ENCODE assay signal across 1 cellular context in genomic region chr1:26614655-26615411, GRCh38.
A peak's percentile ranks its signal among the peaks of the same experiment; 100 is the strongest.
TF ChIP-seq lines count a peak whose summit lies in the region.

No MANE protein-coding gene starts in this region.

TF ChIP-seq in K562, 482 proteins besides CTCF, POLR2A, EP300 and RAD21 (continued from another document):
- TF ChIP-seq, protein P1, sequence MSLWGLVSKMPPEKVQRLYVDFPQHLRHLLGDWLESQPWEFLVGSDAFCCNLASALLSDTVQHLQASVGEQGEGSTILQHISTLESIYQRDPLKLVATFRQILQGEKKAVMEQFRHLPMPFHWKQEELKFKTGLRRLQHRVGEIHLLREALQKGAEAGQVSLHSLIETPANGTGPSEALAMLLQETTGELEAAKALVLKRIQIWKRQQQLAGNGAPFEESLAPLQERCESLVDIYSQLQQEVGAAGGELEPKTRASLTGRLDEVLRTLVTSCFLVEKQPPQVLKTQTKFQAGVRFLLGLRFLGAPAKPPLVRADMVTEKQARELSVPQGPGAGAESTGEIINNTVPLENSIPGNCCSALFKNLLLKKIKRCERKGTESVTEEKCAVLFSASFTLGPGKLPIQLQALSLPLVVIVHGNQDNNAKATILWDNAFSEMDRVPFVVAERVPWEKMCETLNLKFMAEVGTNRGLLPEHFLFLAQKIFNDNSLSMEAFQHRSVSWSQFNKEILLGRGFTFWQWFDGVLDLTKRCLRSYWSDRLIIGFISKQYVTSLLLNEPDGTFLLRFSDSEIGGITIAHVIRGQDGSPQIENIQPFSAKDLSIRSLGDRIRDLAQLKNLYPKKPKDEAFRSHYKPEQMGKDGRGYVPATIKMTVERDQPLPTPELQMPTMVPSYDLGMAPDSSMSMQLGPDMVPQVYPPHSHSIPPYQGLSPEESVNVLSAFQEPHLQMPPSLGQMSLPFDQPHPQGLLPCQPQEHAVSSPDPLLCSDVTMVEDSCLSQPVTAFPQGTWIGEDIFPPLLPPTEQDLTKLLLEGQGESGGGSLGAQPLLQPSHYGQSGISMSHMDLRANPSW (CRISPR knock-in tag; IDR thresholded peaks at IDR 0.05): no peak
- TF ChIP-seq ZNF696 (CRISPR knock-in tag; conservative IDR thresholded peaks at IDR 0.05) (no peak), ADNP (tag; IDR thresholded peaks at IDR 0.05) (peak; percentile 91), ZFPM2 (CRISPR knock-in tag; IDR thresholded peaks at IDR 0.05) (no peak), PHF21A (IDR thresholded peaks at IDR 0.05; ENCODE audit: borderline replicate concordance, low read depth) (no peak), DNMT1 (IDR thresholded peaks at IDR 0.05) (no peak), RCOR1 (IDR thresholded peaks at IDR 0.05; ENCODE audit: borderline replicate concordance in 1 of 2, low read depth in 2 of 2, low read length in 2 of 2) (peak in 1 of 2 experiments; percentile 40; a peak in 1 of 4 replicates), ZNF316 (IDR thresholded peaks at IDR 0.05) (peak; percentile 9; the same call in 1 of the 2 replicates), NCOA4 (IDR thresholded peaks at IDR 0.05; ENCODE audit: partially characterized antibody) (no peak), BCOR (IDR thresholded peaks at IDR 0.05) (peak; percentile 97), FOXM1 (IDR thresholded peaks at IDR 0.05; ENCODE audit: low read depth) (no peak), FOXM1 (CRISPR knock-in tag; IDR thresholded peaks at IDR 0.05; ENCODE audit: low read depth) (no peak), JUND (IDR thresholded peaks at IDR 0.05; ENCODE audit: borderline replicate concordance, low read depth, low read length) (peak; percentile 59), JUND (tag; IDR thresholded peaks at IDR 0.05; ENCODE audit: borderline replicate concordance, low read depth, low read length) (no peak; the same call in 2 of the 3 replicates), HDAC1 (IDR thresholded peaks at IDR 0.05) (0 out of 4 replicates have a peak, but pooled peaks of 1 of the 2 experiments have one; percentile 23), ESRRA (IDR thresholded peaks at IDR 0.05; ENCODE audit: borderline replicate concordance, low read depth) (no peak), TCF3 (CRISPR knock-in tag; IDR thresholded peaks at IDR 0.05) (no peak), ARID1B (IDR thresholded peaks at IDR 0.05) (peak; percentile 33; the same call in 1 of the 2 replicates), RBM25 (IDR thresholded peaks at IDR 0.05; ENCODE audit: low read depth, low read length, severe bottlenecking) (peak; percentile 98), FUS (optimal IDR thresholded peaks at IDR 0.05; ENCODE audit: low read depth, low read length) (no peak), HDAC2 (IDR thresholded peaks at IDR 0.05) (peak; percentile 57; the same call in 1 of the 2 replicates), ZNF133 (CRISPR knock-in tag; IDR thresholded peaks at IDR 0.05) (no peak), KDM5B (IDR thresholded peaks at IDR 0.05; ENCODE audit: insufficient replicate concordance, low read depth, low read length) (no peak), DPF2 (IDR thresholded peaks at IDR 0.05) (0 out of 2 replicates have a peak, but pooled peaks have one; percentile 36), E2F4 (CRISPR knock-in tag; IDR thresholded peaks at IDR 0.05; ENCODE audit: low read depth) (no peak), ETV1 (tag; conservative IDR thresholded peaks at IDR 0.05; ENCODE audit: low read depth) (no peak), CHD4 (IDR thresholded peaks at IDR 0.05; ENCODE audit: insufficient read depth, insufficient replicate concordance, low read depth, low read length, poor library complexity, severe bottlenecking) (peak; percentile 92), ZBTB43 (CRISPR knock-in tag; IDR thresholded peaks at IDR 0.05) (no peak), NR0B1 (IDR thresholded peaks at IDR 0.05; ENCODE audit: partially characterized antibody) (no peak), GATA2 (CRISPR knock-in tag; IDR thresholded peaks at IDR 0.05) (no peak), CBX1 (IDR thresholded peaks at IDR 0.05; ENCODE audit: low read depth) (peak; percentile 62; the same call in 1 of the 2 replicates), ZBTB40 (IDR thresholded peaks at IDR 0.05) (no peak), ZBTB40 (CRISPR knock-in tag; IDR thresholded peaks at IDR 0.05) (no peak), CREB1 (IDR thresholded peaks at IDR 0.05) (no peak), CREB1 (CRISPR knock-in tag; IDR thresholded peaks at IDR 0.05) (no peak)
- TF ChIP-seq, protein P2, sequence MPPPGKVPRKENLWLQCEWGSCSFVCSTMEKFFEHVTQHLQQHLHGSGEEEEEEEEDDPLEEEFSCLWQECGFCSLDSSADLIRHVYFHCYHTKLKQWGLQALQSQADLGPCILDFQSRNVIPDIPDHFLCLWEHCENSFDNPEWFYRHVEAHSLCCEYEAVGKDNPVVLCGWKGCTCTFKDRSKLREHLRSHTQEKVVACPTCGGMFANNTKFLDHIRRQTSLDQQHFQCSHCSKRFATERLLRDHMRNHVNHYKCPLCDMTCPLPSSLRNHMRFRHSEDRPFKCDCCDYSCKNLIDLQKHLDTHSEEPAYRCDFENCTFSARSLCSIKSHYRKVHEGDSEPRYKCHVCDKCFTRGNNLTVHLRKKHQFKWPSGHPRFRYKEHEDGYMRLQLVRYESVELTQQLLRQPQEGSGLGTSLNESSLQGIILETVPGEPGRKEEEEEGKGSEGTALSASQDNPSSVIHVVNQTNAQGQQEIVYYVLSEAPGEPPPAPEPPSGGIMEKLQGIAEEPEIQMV (tag; conservative IDR thresholded peaks at IDR 0.05; ENCODE audit: low read depth): no peak
- TF ChIP-seq, protein P3, sequence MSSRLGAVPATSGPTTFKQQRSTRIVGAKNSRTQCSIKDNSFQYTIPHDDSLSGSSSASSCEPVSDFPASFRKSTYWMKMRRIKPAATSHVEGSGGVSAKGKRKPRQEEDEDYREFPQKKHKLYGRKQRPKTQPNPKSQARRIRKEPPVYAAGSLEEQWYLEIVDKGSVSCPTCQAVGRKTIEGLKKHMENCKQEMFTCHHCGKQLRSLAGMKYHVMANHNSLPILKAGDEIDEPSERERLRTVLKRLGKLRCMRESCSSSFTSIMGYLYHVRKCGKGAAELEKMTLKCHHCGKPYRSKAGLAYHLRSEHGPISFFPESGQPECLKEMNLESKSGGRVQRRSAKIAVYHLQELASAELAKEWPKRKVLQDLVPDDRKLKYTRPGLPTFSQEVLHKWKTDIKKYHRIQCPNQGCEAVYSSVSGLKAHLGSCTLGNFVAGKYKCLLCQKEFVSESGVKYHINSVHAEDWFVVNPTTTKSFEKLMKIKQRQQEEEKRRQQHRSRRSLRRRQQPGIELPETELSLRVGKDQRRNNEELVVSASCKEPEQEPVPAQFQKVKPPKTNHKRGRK (tag; IDR thresholded peaks at IDR 0.05): no peak
- TF ChIP-seq, protein P4, sequence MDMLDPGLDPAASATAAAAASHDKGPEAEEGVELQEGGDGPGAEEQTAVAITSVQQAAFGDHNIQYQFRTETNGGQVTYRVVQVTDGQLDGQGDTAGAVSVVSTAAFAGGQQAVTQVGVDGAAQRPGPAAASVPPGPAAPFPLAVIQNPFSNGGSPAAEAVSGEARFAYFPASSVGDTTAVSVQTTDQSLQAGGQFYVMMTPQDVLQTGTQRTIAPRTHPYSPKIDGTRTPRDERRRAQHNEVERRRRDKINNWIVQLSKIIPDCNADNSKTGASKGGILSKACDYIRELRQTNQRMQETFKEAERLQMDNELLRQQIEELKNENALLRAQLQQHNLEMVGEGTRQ (CRISPR knock-in tag; IDR thresholded peaks at IDR 0.05): no peak
- TF ChIP-seq, protein P5, sequence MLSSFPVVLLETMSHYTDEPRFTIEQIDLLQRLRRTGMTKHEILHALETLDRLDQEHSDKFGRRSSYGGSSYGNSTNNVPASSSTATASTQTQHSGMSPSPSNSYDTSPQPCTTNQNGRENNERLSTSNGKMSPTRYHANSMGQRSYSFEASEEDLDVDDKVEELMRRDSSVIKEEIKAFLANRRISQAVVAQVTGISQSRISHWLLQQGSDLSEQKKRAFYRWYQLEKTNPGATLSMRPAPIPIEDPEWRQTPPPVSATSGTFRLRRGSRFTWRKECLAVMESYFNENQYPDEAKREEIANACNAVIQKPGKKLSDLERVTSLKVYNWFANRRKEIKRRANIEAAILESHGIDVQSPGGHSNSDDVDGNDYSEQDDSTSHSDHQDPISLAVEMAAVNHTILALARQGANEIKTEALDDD (IDR thresholded peaks at IDR 0.05): peak; percentile 49
- TF ChIP-seq, protein P6, sequence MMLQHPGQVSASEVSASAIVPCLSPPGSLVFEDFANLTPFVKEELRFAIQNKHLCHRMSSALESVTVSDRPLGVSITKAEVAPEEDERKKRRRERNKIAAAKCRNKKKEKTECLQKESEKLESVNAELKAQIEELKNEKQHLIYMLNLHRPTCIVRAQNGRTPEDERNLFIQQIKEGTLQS (IDR thresholded peaks at IDR 0.05): peak; percentile 68
- TF ChIP-seq, protein P6 (CRISPR knock-in tag; conservative IDR thresholded peaks at IDR 0.05): no peak
